Comparison of ENCODE assay signal across 9 cellular contexts in the genomic region with DNA sequence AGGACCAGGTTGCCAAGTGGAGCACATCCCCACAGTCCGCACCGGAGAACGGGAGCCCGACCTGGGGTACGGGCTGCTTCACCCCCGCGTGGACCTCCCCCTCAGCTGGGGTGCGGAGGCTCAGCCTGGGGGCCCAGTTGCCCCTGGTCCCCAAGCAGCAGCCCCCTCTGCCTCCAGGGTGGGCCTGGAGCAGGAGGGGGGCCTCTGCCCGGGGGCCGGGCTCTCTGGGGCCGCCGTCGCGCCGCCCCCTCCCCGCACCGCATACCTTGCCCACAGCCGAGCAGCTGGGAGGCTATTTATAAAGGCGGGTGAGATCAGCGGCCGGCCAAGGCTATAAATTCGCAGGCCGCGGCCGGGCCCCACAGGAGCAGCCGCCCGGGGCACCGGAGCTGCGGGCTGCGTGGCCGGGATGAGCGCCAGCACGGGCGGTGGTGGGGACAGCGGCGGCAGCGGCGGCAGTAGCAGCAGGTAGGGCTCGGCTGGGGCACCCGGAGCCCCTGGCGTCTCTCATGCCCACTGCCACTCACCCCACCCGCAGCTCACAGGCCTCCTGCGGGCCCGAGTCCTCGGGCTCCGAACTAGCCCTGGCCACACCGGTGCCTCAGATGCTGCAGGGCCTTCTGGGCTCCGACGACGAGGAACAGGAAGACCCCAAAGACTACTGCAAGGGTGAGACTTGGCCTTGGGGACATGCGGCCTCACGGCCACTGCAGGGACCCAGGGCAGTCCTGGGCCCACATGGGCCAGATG. TPM values are rescaled to one million over a fixed set of nuclear protein-coding genes. Genes with fewer than 3 reads are reported as not detected.
DNase-seq lines count a peak whose midpoint lies in the region; ATAC-seq and TF ChIP-seq lines count a peak whose summit lies in the region.
"Had no signal": no experiment of that assay in that cellular context is flagged by ENCODE, and none has a peak within 500 bp of the region (broad histone marks: within the 10 kb centered on the region; RNA-seq: fewer than 3 reads in every experiment).

A gene with protein sequence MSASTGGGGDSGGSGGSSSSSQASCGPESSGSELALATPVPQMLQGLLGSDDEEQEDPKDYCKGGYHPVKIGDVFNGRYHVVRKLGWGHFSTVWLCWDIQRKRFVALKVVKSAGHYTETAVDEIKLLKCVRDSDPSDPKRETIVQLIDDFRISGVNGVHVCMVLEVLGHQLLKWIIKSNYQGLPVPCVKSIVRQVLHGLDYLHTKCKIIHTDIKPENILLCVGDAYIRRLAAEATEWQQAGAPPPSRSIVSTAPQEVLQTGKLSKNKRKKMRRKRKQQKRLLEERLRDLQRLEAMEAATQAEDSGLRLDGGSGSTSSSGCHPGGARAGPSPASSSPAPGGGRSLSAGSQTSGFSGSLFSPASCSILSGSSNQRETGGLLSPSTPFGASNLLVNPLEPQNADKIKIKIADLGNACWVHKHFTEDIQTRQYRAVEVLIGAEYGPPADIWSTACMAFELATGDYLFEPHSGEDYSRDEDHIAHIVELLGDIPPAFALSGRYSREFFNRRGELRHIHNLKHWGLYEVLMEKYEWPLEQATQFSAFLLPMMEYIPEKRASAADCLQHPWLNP (plus strand): TSS at position 364 of the 750 bp plus-strand sequence. CDS start 46 bp downstream, at position 410.

- intact Hi-C loops in ovary (cut with DNase I), result no loop called here

- no peak within 1 kb of the TSS for H3K4me3 ChIP-seq in fibroblast of villous mesenchyme (ENCODE audit: low read depth, low read length)
- peak within 1 kb of the TSS; percentile 21 for H3K4me3 ChIP-seq in ovary

- H3K4me1 ChIP-seq in ovary (ENCODE audit: insufficient read depth), result no peaks in the 10 kb centered on the region

- H3K9me3 ChIP-seq in ovary, result no peaks in the 10 kb centered on the region

- no peak for TF ChIP-seq EP300 in ovary (IDR thresholded peaks at IDR 0.05)

- DNase-seq in COLO668 (lab: John Stamatoyannopoulos, UW; ENCODE audit: unreplicated experiment) (peak; percentile 72), NCI-H1092 (lab: John Stamatoyannopoulos, UW) (peak; percentile 10), fibroblast of villous mesenchyme (ENCODE audit: low read depth) (peak; percentile 28), ovary (peak in 2 of 5 donors; percentile 49 to 68), UCSD-AML1 (lab: John Stamatoyannopoulos, UW; ENCODE audit: unreplicated experiment) (no peak), GM19238 (ENCODE audit: insufficient read length, low spot score) (no peak)
- DNase-seq: activated gamma-delta T cell treated with Interleukin-2 at 50 U/mL for 16 hours had no signal

- TF ChIP-seq POLR2A in ovary (IDR thresholded peaks at IDR 0.05), result no peak

- H3K27me3 ChIP-seq in ovary, result no peaks in the 10 kb centered on the region

- ATAC-seq in GM19467 (IDR thresholded peaks at IDR 0.05; ENCODE audit: unreplicated experiment) (no peak), HG03469 (IDR thresholded peaks at IDR 0.05; ENCODE audit: unreplicated experiment) (no peak)

- no peaks in the 10 kb centered on the region for H3K36me3 ChIP-seq in ovary

- H3K27ac ChIP-seq in ovary, result peak within 1 kb of the TSS; percentile 19 to 20

- TF ChIP-seq CTCF in fibroblast of villous mesenchyme (IDR thresholded peaks at IDR 0.05; ENCODE audit: insufficient read depth, low read depth, low read length), result no peak
- TF ChIP-seq CTCF in ovary (IDR thresholded peaks at IDR 0.05), result no peak

- 53 to 57% (median 55%) methylated on average over 27 to 52 of the region's 52 CpGs for WGBS in ovary, 3 donors

RNA-seq across cellular contexts. Expression of the gene that starts here (rescaled TPM):
- 0.86 and 0.97 TPM in 2 replicates for total RNA-seq in fibroblast of villous mesenchyme
- total RNA-seq in ovary, result 1 to 10 TPM; 1.1 to 2.1 (median 1.6) TPM
- under 1 TPM; 0.25 to 0.65 TPM for polyA plus RNA-seq in ovary

Comparison
In these comparisons a context has a peak if more than half of its experiments do, and no peak if none do; other contexts are left out.
1. Peak in DNase-seq in fibroblast of villous mesenchyme; RNA of the gene not detected or under 1 TPM.
2. DNase-seq: peak in COLO668 (single experiment) and NCI-H1092 (single experiment); none in UCSD-AML1 (single experiment) and GM19238 (single experiment).